ENCODE assay signal across 8 cellular contexts in the genomic region with DNA sequence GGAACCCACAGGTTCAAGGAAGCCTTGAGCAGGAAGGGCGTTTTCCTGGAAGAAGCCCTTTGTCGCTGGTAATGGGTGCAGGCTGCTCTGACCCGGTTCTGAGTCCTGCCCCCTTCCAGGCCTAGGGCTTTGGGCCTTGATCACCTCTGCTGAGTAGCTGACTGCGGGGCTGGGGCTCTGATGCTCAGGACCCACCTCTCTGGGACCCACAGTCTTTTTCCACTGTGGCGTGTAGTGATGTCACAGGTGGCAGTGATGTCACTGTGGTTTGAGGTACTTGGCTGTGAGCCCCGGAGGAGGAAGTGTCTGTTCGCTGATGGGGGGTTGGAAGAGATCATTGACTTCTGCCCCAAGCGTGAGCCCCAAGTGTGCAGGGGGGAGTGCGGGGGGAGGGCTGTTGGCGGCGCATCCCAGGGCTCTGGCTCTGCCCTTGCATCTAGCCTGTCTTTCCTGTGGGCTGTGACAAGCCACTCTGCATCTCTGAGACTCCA. TPM values are rescaled to one million over a fixed set of nuclear protein-coding genes. Genes with fewer than 3 reads are reported as not detected.
A peak's percentile ranks its signal among the peaks of the same experiment; 100 is the strongest.
DNase-seq lines count a peak whose midpoint lies in the region; ATAC-seq and TF ChIP-seq lines count a peak whose summit lies in the region.

No MANE protein-coding gene starts in this region.

- H3K9ac ChIP-seq in Loucy (ENCODE audit: low read depth, low read length, poor library complexity, severe bottlenecking) = peak overlapping the region; percentile 50

- ATAC-seq in GM18907 (IDR thresholded peaks at IDR 0.05; ENCODE audit: unreplicated experiment) (no peak), GM19328 (IDR thresholded peaks at IDR 0.05; ENCODE audit: unreplicated experiment) (no peak)

- H3K4me2 ChIP-seq in Loucy (ENCODE audit: low read depth, low read length, poor library complexity, severe bottlenecking) = peak overlapping the region; percentile 56

- H3F3A ChIP-seq in Loucy (ENCODE audit: low read depth) = peaks cover 3% of the 10 kb centered on the region; the same call in 1 of the 2 replicates

- peaks cover 81% of the 10 kb centered on the region for H3K79me2 ChIP-seq in Loucy (ENCODE audit: insufficient read depth, low read length)

- H3K4me3 ChIP-seq in Loucy (ENCODE audit: low read length, poor library complexity, severe bottlenecking) (peak overlapping the region; percentile 24), right atrium auricular region (no peak overlapping the region), HAP-1 (no peak overlapping the region)

- no peak for TF ChIP-seq CTCF in Loucy (conservative IDR thresholded peaks at IDR 0.05; ENCODE audit: low read length)
- TF ChIP-seq CTCF in right atrium auricular region (IDR thresholded peaks at IDR 0.05) = no peak

- H4K20me1 ChIP-seq in Loucy (ENCODE audit: insufficient read depth, low read length, poor library complexity, severe bottlenecking) = no peaks in the 10 kb centered on the region

- no peaks in the 10 kb centered on the region for H3K9me2 ChIP-seq in Loucy (replicated peaks; ENCODE audit: low read depth, low read length)

- H3K9me3 ChIP-seq in Loucy (ENCODE audit: insufficient read depth, low read depth, low read length) = no peaks in the 10 kb centered on the region
- H3K9me3 ChIP-seq in right atrium auricular region = no peaks in the 10 kb centered on the region
- H3K9me3 ChIP-seq in HAP-1 = no peaks in the 10 kb centered on the region

- no peaks in the 10 kb centered on the region for H3K27me3 ChIP-seq in Loucy (ENCODE audit: insufficient read depth, low read length, poor library complexity, severe bottlenecking)
- no peaks in the 10 kb centered on the region for H3K27me3 ChIP-seq in right atrium auricular region
- H3K27me3 ChIP-seq in HAP-1 (ENCODE audit: low read depth) = no peaks in the 10 kb centered on the region; the same call in 1 of the 2 replicates

- H3K36me3 ChIP-seq in Loucy (ENCODE audit: insufficient read depth, low read length) = no peaks in the 10 kb centered on the region
- H3K36me3 ChIP-seq in right atrium auricular region = no peaks in the 10 kb centered on the region
- no peaks in the 10 kb centered on the region for H3K36me3 ChIP-seq in HAP-1 (replicated peaks)

- in situ Hi-C loops in HAP-1 (cut with MboI; ENCODE audit: low sequenced_read_pairs) = no loop called here

- H3K27ac ChIP-seq in right atrium auricular region = peak overlapping the region; percentile 54 to 59

- no peak overlapping the region for H2AFZ ChIP-seq in Loucy (ENCODE audit: low read length)

- H3K4me1 ChIP-seq in Loucy (ENCODE audit: insufficient read depth, low read length, poor library complexity, severe bottlenecking) (peaks cover 76% of the 10 kb centered on the region), right atrium auricular region (peaks cover 0 to 94% of the 10 kb centered on the region in 2 donors), HAP-1 (no peaks in the 10 kb centered on the region)

- DNase-seq in activated T-cell treated with anti-CD3 and anti-CD28 coated beads for 24 hours (ENCODE audit: low read depth) (peak; percentile 84), right atrium auricular region (ENCODE audit: low spot score) (no peak), HAP-1 (ENCODE audit: low spot score in 2 of 2) (no peak), cerebellar cortex (ENCODE audit: low spot score) (no peak)
- peak; percentile 70 to 77 (median 77) for DNase-seq in stimulated activated CD4-positive, alpha-beta T cell treated with anti-CD3 and anti-CD28 coated beads, TNF-alpha, amount 100 ng/mL, for 48 hours (ENCODE audit: low read depth in 3 of 3)

RNA-seq across cellular contexts. Expression of a gene that starts 6.9 kb away (rescaled TPM):
- 10 to 100 TPM; 17.0 to 25.6 TPM for total RNA-seq in right atrium auricular region

RNA-seq across cellular contexts. Expression of a gene that starts 56.2 kb away (rescaled TPM):
- total RNA-seq in right atrium auricular region = 10 to 100 TPM; 48.1 to 65.2 TPM

Comparison
In these comparisons a context has a peak if more than half of its experiments do, and no peak if none do; other contexts are left out.
1. DNase-seq: peak in activated T-cell treated with anti-CD3 and anti-CD28 coated beads for 24 hours (single experiment) and stimulated activated CD4-positive, alpha-beta T cell treated with anti-CD3 and anti-CD28 coated beads, TNF-alpha, amount 100 ng/mL, for 48 hours (3 of 3); none in right atrium auricular region (single experiment), HAP-1 (0 of 2) and cerebellar cortex (single experiment).